Comparison of ENCODE assay signal across 1 cellular context in genomic region chr5:56898213-56898612, GRCh38.
TF ChIP-seq lines count a peak whose summit lies in the region.

No MANE protein-coding gene starts in this region.

TF ChIP-seq in HCT116, 20 proteins besides CTCF, POLR2A, EP300 and RAD21:
- TF ChIP-seq, protein P1, sequence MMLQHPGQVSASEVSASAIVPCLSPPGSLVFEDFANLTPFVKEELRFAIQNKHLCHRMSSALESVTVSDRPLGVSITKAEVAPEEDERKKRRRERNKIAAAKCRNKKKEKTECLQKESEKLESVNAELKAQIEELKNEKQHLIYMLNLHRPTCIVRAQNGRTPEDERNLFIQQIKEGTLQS (IDR thresholded peaks at IDR 0.05), result no peak
- no peak for TF ChIP-seq CEBPB (IDR thresholded peaks at IDR 0.05; ENCODE audit: low read depth)
- TF ChIP-seq ZFX (IDR thresholded peaks at IDR 0.05), result no peak
- TF ChIP-seq EZH2phosphoT487 (IDR thresholded peaks at IDR 0.05; ENCODE audit: borderline replicate concordance), result no peak
- no peak for TF ChIP-seq CBX3 (IDR thresholded peaks at IDR 0.05; ENCODE audit: low read depth)
- no peak for TF ChIP-seq EGR1 (IDR thresholded peaks at IDR 0.05; ENCODE audit: low read depth)
- TF ChIP-seq ELF1 (IDR thresholded peaks at IDR 0.05; ENCODE audit: borderline replicate concordance, low read depth), result no peak
- TF ChIP-seq YY1 (IDR thresholded peaks at IDR 0.05; ENCODE audit: extremely low read depth, insufficient replicate concordance, low read depth, low read length), result no peak
- no peak for TF ChIP-seq FOSL1 (IDR thresholded peaks at IDR 0.05; ENCODE audit: low read depth)
TF ChIP-seq in HCT116: peak in this region for 0.
